13 cellular contexts compared by ENCODE assay signal in the genomic region with DNA sequence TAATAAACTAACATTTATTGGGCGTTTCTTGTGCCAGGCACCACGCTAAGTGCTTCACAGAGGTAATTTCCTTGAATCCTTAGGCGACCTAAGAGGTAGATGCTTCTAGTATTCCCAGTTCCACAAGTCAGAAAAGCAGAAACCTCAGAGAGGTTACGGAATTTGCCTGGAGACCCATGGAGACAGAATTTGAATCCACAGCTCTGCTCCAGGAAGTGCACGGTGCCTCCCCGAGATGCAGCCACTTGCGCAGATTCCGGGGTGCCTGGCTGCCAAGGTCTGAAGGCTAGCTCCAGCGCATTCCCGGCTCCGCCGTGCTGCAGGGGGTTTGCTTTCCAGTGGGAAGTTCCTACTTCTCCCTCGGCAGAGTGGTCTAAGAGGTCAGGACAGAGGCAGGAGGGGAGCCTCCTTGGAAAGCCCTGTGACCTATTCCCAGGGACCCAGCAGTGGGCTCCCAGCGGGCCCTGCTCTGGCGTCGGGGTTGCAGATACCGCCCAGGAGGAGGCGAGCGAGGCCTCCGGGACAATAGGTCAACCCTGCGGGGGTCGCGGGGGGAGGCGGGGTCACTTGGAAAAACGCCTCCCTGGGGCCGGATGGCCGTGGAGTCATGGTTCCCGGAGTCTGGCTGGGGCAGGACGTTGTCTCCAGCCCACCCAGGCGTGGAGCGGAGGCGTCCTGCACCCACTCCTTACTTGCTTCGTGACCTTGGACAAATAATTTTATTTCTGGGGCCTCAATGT. TPM values are rescaled to one million over a fixed set of nuclear protein-coding genes. Genes with fewer than 3 reads are reported as not detected.
DNase-seq lines count a peak whose midpoint lies in the region; ATAC-seq and TF ChIP-seq lines count a peak whose summit lies in the region.
"Had no signal": no experiment of that assay in that cellular context is flagged by ENCODE, and none has a peak within 500 bp of the region (broad histone marks: within the 10 kb centered on the region; RNA-seq: fewer than 3 reads in every experiment).

No MANE protein-coding gene starts in this region.

- H3K27ac Mint-ChIP-seq in T-helper 17 cell (no peak overlapping the region), progenitor cell of endocrine pancreas (no peak overlapping the region)
- H3K27ac Mint-ChIP-seq: nephron had no signal

- H3K4me3 Mint-ChIP-seq in T-helper 17 cell: peak overlapping the region; percentile 68
- peak overlapping the region; percentile 41 for H3K4me3 Mint-ChIP-seq in progenitor cell of endocrine pancreas (ENCODE audit: low read depth)

- H3K27me3 Mint-ChIP-seq in T-helper 17 cell: peaks cover 81% of the 10 kb centered on the region
- peaks cover 73% of the 10 kb centered on the region for H3K27me3 Mint-ChIP-seq in progenitor cell of endocrine pancreas

- no peak for TF ChIP-seq CTCF in GM10266 (IDR thresholded peaks at IDR 0.05; ENCODE audit: control insufficient read depth, insufficient read depth, low read depth, missing control alignments)
- TF ChIP-seq CTCF in progenitor cell of endocrine pancreas (IDR thresholded peaks at IDR 0.05; ENCODE audit: unreplicated experiment): peak; percentile 41
- no peak for TF ChIP-seq CTCF in upper lobe of right lung (IDR thresholded peaks at IDR 0.05)

- DNase-seq in GM10266 (ENCODE audit: extremely low spot score): peak; percentile 7
- DNase-seq in T-helper 17 cell: no peak
- DNase-seq in progenitor cell of endocrine pancreas (ENCODE audit: low spot score, unreplicated experiment): peak; percentile 28
- DNase-seq in upper lobe of right lung: no peak
- no peak for DNase-seq in A172 (ENCODE audit: low spot score)
- DNase-seq: hypothalamus, KG1, NCI-H187 treated with DMSO at 0.1 percent for 48 hours had no signal

- H3K9me3 Mint-ChIP-seq in progenitor cell of endocrine pancreas (ENCODE audit: low read depth): no peaks in the 10 kb centered on the region

- peak overlapping the region; percentile 47 for H3K4me3 ChIP-seq in iPS-15b (ENCODE audit: low read depth, low read length)
- H3K4me3 ChIP-seq in upper lobe of right lung: no peak overlapping the region

- H3K9ac ChIP-seq in iPS-15b (ENCODE audit: low read depth, low read length): no peak overlapping the region

- peaks cover 3% of the 10 kb centered on the region for H3K36me3 Mint-ChIP-seq in T-helper 17 cell (ENCODE audit: low read depth)
- no peaks in the 10 kb centered on the region for H3K36me3 Mint-ChIP-seq in progenitor cell of endocrine pancreas (ENCODE audit: insufficient read depth)

- H3K4me1 ChIP-seq in iPS-15b (ENCODE audit: control insufficient read depth, insufficient read depth, low read length) (peaks cover 13% of the 10 kb centered on the region), upper lobe of right lung (peaks cover 7% of the 10 kb centered on the region)

- H3K27me3 ChIP-seq in iPS-15b (ENCODE audit: control insufficient read depth, insufficient read depth, low read length): peaks cover 99% of the 10 kb centered on the region
- peaks cover 100% of the 10 kb centered on the region for H3K27me3 ChIP-seq in upper lobe of right lung

- H3K27ac ChIP-seq in upper lobe of right lung: no peak overlapping the region
- H3K27ac ChIP-seq: epithelial cell of prostate had no signal

- intact Hi-C loops in upper lobe of right lung (cut with DNase I): no loop called here

- ATAC-seq in T-helper 17 cell (no peak), upper lobe of right lung (no peak), HG03280 (IDR thresholded peaks at IDR 0.05; ENCODE audit: unreplicated experiment) (no peak)

- H3K36me3 ChIP-seq in iPS-15b (ENCODE audit: control insufficient read depth, insufficient read depth, low read length): no peaks in the 10 kb centered on the region
- no peaks in the 10 kb centered on the region for H3K36me3 ChIP-seq in upper lobe of right lung

- H3K4me1 Mint-ChIP-seq in T-helper 17 cell: peaks cover 6% of the 10 kb centered on the region
- H3K4me1 Mint-ChIP-seq in progenitor cell of endocrine pancreas (ENCODE audit: low read depth): peaks cover 43% of the 10 kb centered on the region

- no peaks in the 10 kb centered on the region for H3K9me3 ChIP-seq in T-helper 17 cell (ENCODE audit: control insufficient read depth, low read length, poor library complexity, severe bottlenecking)
- H3K9me3 ChIP-seq in iPS-15b (ENCODE audit: control insufficient read depth, insufficient read depth, low read length): no peaks in the 10 kb centered on the region
- H3K9me3 ChIP-seq in upper lobe of right lung: no peaks in the 10 kb centered on the region

RNA-seq across cellular contexts. Expression of a gene that starts 10.1 kb away (rescaled TPM):
- total RNA-seq in T-helper 17 cell (not detected), progenitor cell of endocrine pancreas (not detected in 2 replicates), upper lobe of right lung (0.26 TPM)
- total RNA-seq in A172 (2014; rRNA removed; shearing (Covaris generic)): 0.19 and 1.2 TPM in 2 replicates
- total RNA-seq: activated CD8-positive, alpha-beta memory T cell treated with anti-CD3 and anti-CD28 coated beads for 36 hours had no signal

Comparison
In these comparisons a context has a peak if more than half of its experiments do, and no peak if none do; other contexts are left out.
1. DNase-seq: peak in GM10266 (single experiment) and progenitor cell of endocrine pancreas (single experiment); none in T-helper 17 cell (0 of 3), upper lobe of right lung (single experiment) and A172 (single experiment).